8 cellular contexts compared by ENCODE assay signal in the genomic region with DNA sequence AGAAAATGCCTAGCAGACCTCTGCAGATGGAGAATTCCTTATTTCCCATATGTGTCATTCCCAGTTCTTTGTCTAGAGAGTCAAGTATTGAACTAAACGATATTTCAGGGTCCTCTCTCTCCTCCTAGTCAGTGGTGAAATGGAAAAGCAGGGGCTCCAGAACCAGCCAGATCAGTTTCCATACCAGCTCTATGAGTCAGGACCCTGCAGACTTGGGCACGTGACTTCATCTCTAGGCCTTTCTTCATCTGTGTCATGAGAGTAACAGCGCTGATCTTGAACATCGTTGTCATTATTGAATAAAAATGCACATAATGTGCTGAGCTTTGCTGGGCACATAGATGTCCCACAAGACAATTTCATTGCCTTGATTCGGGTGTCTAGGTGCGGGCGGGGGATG. TPM values are rescaled to one million over a fixed set of nuclear protein-coding genes. Genes with fewer than 3 reads are reported as not detected.
DNase-seq lines count a peak whose midpoint lies in the region; ATAC-seq, FAIRE-seq and TF ChIP-seq lines count a peak whose summit lies in the region.
"Not testable (repeated sequence)": the region's sequence is repeated elsewhere in the genome, so short reads cannot be mapped to it uniquely, and the experiment has no call there.

No MANE protein-coding gene starts in this region.

- intact Hi-C loops in Calu3 (cut with micrococcal nuclease; ENCODE audit: unreplicated experiment); activated CD8-positive, alpha-beta T cell treated with anti-CD3 and anti-CD28 coated beads for 36 hours (cut with micrococcal nuclease): not testable (repeated sequence)
- intact Hi-C loops in PC-9 (cut with micrococcal nuclease; ENCODE audit: unreplicated experiment): loop anchor here (5.0 kb wide), 1 partner anchor 198 kb away; no protein-coding TSS in a partner anchor

- H3F3A ChIP-seq in PC-9 (ENCODE audit: insufficient read depth, low read depth): peaks cover 21% of the 10 kb centered on the region

- H3K9me2 ChIP-seq in PC-9 (ENCODE audit: insufficient read depth): not testable (repeated sequence)

- CTCF ChIA-PET in Calu3 (lab: Charles Lee); PC-9 (lab: Charles Lee); activated CD8-positive, alpha-beta T cell treated with anti-CD3 and anti-CD28 coated beads for 36 hours (lab: Charles Lee): not testable (repeated sequence)

- ATAC-seq in activated CD8-positive, alpha-beta T cell treated with anti-CD3 and anti-CD28 coated beads for 36 hours: not testable (repeated sequence)

- H3K4me3 ChIP-seq in PC-9; astrocyte of the spinal cord (ENCODE audit: low read depth, low read length); choroid plexus epithelial cell (ENCODE audit: low read depth, low read length); retinal pigment epithelial cell (ENCODE audit: low read length): not testable (repeated sequence)

- H3K36me3 ChIP-seq in PC-9 (ENCODE audit: low read depth): not testable (repeated sequence)

- H3K27ac ChIP-seq in PC-9: peak overlapping the region; percentile 57

- POLR2A ChIA-PET in PC-9 (lab: Charles Lee; ENCODE audit: unreplicated experiment); activated CD8-positive, alpha-beta T cell treated with anti-CD3 and anti-CD28 coated beads for 36 hours (lab: Charles Lee): not testable (repeated sequence)

- DNase-seq in Calu3 (peak; percentile 44), PC-9 (peak; percentile 67 to 83), astrocyte of the spinal cord (ENCODE audit: low read depth, low spot score) (peak; percentile 35), choroid plexus epithelial cell (ENCODE audit: low read depth) (peak; percentile 35), iris pigment epithelial cell (ENCODE audit: low read depth) (peak; percentile 35), retinal pigment epithelial cell (ENCODE audit: low read depth) (peak; percentile 7)
- not testable (repeated sequence) for DNase-seq in HTR-8/SVneo (ENCODE audit: insufficient read length, low spot score)
- peak; percentile 4 for DNase-seq in activated CD8-positive, alpha-beta T cell treated with anti-CD3 and anti-CD28 coated beads for 36 hours

- not testable (repeated sequence) for H3K27me3 Mint-ChIP-seq in Calu3 (ENCODE audit: unreplicated experiment); activated CD8-positive, alpha-beta T cell treated with anti-CD3 and anti-CD28 coated beads for 36 hours

- H3K9me3 Mint-ChIP-seq in Calu3 (ENCODE audit: low read depth, unreplicated experiment); activated CD8-positive, alpha-beta T cell treated with anti-CD3 and anti-CD28 coated beads for 36 hours: not testable (repeated sequence)

- FAIRE-seq in HTR-8/SVneo (lab: Jason Lieb, UNC): peak; percentile 28

- peak overlapping the region; percentile 54 for H3K4me2 ChIP-seq in PC-9

- BruUV-seq in Calu3 (replicated peaks; lab: Mats Ljungman, UMichigan); PC-9 (replicated peaks; lab: Mats Ljungman, UMichigan): not testable (repeated sequence)

- H3K4me3 Mint-ChIP-seq in Calu3 (ENCODE audit: low read depth, unreplicated experiment); activated CD8-positive, alpha-beta T cell treated with anti-CD3 and anti-CD28 coated beads for 36 hours: not testable (repeated sequence)

- H3K79me2 ChIP-seq in PC-9 (ENCODE audit: low read depth): not testable (repeated sequence)

- H3K4me1 ChIP-seq in PC-9 (replicated peaks; ENCODE audit: insufficient read depth): peaks cover 48% of the 10 kb centered on the region

- in situ Hi-C loops in astrocyte of the spinal cord (cut with HindIII; ENCODE audit: low sequenced_read_pairs): not testable (repeated sequence)

- H2AFZ ChIP-seq in PC-9: not testable (repeated sequence)

- H3K36me3 Mint-ChIP-seq in Calu3 (ENCODE audit: insufficient read depth, unreplicated experiment); activated CD8-positive, alpha-beta T cell treated with anti-CD3 and anti-CD28 coated beads for 36 hours (ENCODE audit: low read depth): not testable (repeated sequence)

- H3K9me3 ChIP-seq in PC-9 (ENCODE audit: insufficient read depth, low read depth): not testable (repeated sequence)

- TF ChIP-seq CTCF in Calu3 (IDR thresholded peaks at IDR 0.05; ENCODE audit: unreplicated experiment); PC-9 (conservative IDR thresholded peaks at IDR 0.05); activated CD8-positive, alpha-beta T cell treated with anti-CD3 and anti-CD28 coated beads for 36 hours (IDR thresholded peaks at IDR 0.05); astrocyte of the spinal cord (IDR thresholded peaks at IDR 0.05; ENCODE audit: low read depth, low read length); choroid plexus epithelial cell (conservative IDR thresholded peaks at IDR 0.05; ENCODE audit: low read depth, low read length); retinal pigment epithelial cell (conservative IDR thresholded peaks at IDR 0.05; ENCODE audit: low read depth, low read length): not testable (repeated sequence)

- H3K27me3 ChIP-seq in PC-9 (ENCODE audit: insufficient read depth, low read depth): not testable (repeated sequence)

- not testable (repeated sequence) for H3K27ac Mint-ChIP-seq in Calu3 (ENCODE audit: unreplicated experiment)
- H3K27ac Mint-ChIP-seq in activated CD8-positive, alpha-beta T cell treated with anti-CD3 and anti-CD28 coated beads for 36 hours: peak overlapping the region; percentile 53

- not testable (repeated sequence) for H4K20me1 ChIP-seq in PC-9 (ENCODE audit: insufficient read depth)

- peaks cover 29% of the 10 kb centered on the region for H3K4me1 Mint-ChIP-seq in Calu3 (ENCODE audit: low read depth, unreplicated experiment)
- H3K4me1 Mint-ChIP-seq in activated CD8-positive, alpha-beta T cell treated with anti-CD3 and anti-CD28 coated beads for 36 hours (ENCODE audit: low read depth): peaks cover 38% of the 10 kb centered on the region

RNA-seq across cellular contexts. Expression of gene DDX11, which starts 23.1 kb away (rescaled TPM):
- 126 and 134 TPM in 2 replicates for total RNA-seq in Calu3 (2022)
- total RNA-seq in PC-9 (2021): 191 and 196 TPM in 2 replicates
- total RNA-seq in activated CD8-positive, alpha-beta T cell treated with anti-CD3 and anti-CD28 coated beads for 36 hours: 100 to 1,000 TPM; 143 to 147 TPM
